Comparison of ENCODE assay signal across 31 cellular contexts in genomic region chr1:239930646-239931262, GRCh38.
DNase-seq lines count a peak whose midpoint lies in the region; ATAC-seq, FAIRE-seq and TF ChIP-seq lines count a peak whose summit lies in the region.
"Had no signal": no experiment of that assay in that cellular context is flagged by ENCODE, and none has a peak within 500 bp of the region (broad histone marks: within the 10 kb centered on the region; RNA-seq: fewer than 3 reads in every experiment).

No MANE protein-coding gene starts in this region.

- no peak for TF ChIP-seq CTCF in bronchial epithelial cell (IDR thresholded peaks at IDR 0.05; ENCODE audit: insufficient read depth, low read length, severe bottlenecking)

- no peaks in the 10 kb centered on the region for H3K27me3 ChIP-seq in bronchial epithelial cell (ENCODE audit: control insufficient read depth, insufficient read depth, low read length)
- H3K27me3 ChIP-seq: BE2C, dorsolateral prefrontal cortex, gastrocnemius medialis, hepatocyte, testis had no signal

- no peak for ATAC-seq in GM19467 (IDR thresholded peaks at IDR 0.05; ENCODE audit: unreplicated experiment)
- ATAC-seq: CD8-positive, alpha-beta T cell; gastrocnemius medialis; left colon; natural killer cell treated with Interleukin-12 subunit alpha and Interleukin-12 subunit beta and Interleukin-15 and Interleukin-18, amount 100 ng/mL, for 72 hours; Right ventricle myocardium inferior; SK-N-SH treated with all-trans-retinoic acid at 6 μM for 48 hours; stimulated activated naive CD8-positive, alpha-beta T cell treated with anti-CD3 and anti-CD28 coated beads, Interleukin-15, Interleukin-2, amounts not matched to agents 100 U/mL and 50 U/mL, for 24 hours; T-helper 17 cell had no signal

- FAIRE-seq in bronchial epithelial cell (lab: Jason Lieb, UNC) = no peak
- FAIRE-seq: endometrium had no signal

- no peak overlapping the region for H3K4me3 ChIP-seq in bronchial epithelial cell (ENCODE audit: low read depth, low read length)
- H3K4me3 ChIP-seq: dorsolateral prefrontal cortex, gastrocnemius medialis, hepatocyte, PC-9, skin epidermis, testis had no signal

- H3K36me3 ChIP-seq in bronchial epithelial cell (ENCODE audit: control insufficient read depth, insufficient read depth, low read length) = no peaks in the 10 kb centered on the region
- H3K36me3 ChIP-seq: BE2C, gastrocnemius medialis had no signal

- peak; percentile 41 for DNase-seq in Daoy (ENCODE audit: low read depth)
- peak; percentile 32 for DNase-seq in M059J (ENCODE audit: low read depth)
- peak; percentile 8 for DNase-seq in bronchial epithelial cell (ENCODE audit: low read depth)
- DNase-seq in renal cortical epithelial cell (ENCODE audit: low read depth) = peak; percentile 90
- DNase-seq in SW 1271 (lab: John Stamatoyannopoulos, UW) = no peak
- no peak for DNase-seq in DMS53 treated with DMSO at 0.1 percent for 48 hours (lab: John Stamatoyannopoulos, UW; ENCODE audit: unreplicated experiment)
- DNase-seq: ACHN; activated CD4-positive, alpha-beta memory T cell treated with anti-CD3 and anti-CD28 coated beads for 36 hours; activated CD4-positive, alpha-beta T cell treated with anti-CD3 and anti-CD28 coated beads for 1 hour; activated naive CD4-positive, alpha-beta T cell; BE2C; CD8-positive, alpha-beta T cell; DMS153; dorsolateral prefrontal cortex; gastrocnemius medialis; GDM1; left colon; mammary epithelial cell; NCI-H2029; NCI-H524 treated with DMSO at 0.1 percent for 48 hours; stimulated activated naive CD8-positive, alpha-beta T cell treated with anti-CD3 and anti-CD28 coated beads, Interleukin-15, Interleukin-2, amounts not matched to agents 100 U/mL and 50 U/mL, for 24 hours; T-helper 17 cell; testis had no signal

Comparison
In these comparisons a context has a peak if more than half of its experiments do, and no peak if none do; other contexts are left out.
1. DNase-seq: peak in Daoy (single experiment), M059J (single experiment), bronchial epithelial cell (single experiment) and renal cortical epithelial cell (single experiment); none in SW 1271 (0 of 2) and DMS53 treated with DMSO at 0.1 percent for 48 hours (single experiment).